In the genomic region with DNA sequence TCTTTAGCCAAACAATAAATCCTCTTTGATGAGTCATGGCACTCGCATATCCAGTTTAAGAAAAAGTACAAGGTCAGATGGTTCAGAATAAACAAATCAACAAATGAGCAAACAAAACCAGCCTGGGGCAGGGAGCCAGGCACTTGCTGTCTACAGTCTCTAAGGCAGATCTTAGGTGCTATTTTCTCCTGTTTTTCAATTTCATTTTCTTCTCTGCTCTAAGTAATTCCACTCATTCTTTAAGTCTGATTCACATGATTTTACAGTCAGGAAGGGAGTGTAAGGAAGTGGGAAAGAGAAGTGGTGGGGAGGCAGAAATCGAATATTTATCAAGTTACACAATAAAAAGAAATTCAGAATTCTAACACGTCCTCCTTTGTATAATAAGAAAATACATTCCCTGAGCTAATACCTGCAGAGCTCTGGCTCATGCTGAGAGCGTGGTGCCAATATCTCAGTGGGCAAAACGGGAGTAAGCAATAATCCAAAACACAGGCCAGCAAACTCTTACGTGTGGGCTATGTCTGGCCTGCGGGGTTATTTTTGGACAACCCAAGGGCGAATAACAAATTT, we compare ENCODE assay signal across 11 cellular contexts.
A peak's percentile ranks its signal among the peaks of the same experiment; 100 is the strongest.
DNase-seq lines count a peak whose midpoint lies in the region; ATAC-seq and TF ChIP-seq lines count a peak whose summit lies in the region.
"Had no signal": no experiment of that assay in that cellular context is flagged by ENCODE, and none has a peak within 500 bp of the region (broad histone marks: within the 10 kb centered on the region; RNA-seq: fewer than 3 reads in every experiment).

No MANE protein-coding gene starts in this region.

- H3K4me3 ChIP-seq in WI38 (ENCODE audit: low read depth, low read length): peak overlapping the region; percentile 29
- H3K4me3 ChIP-seq in left ventricle myocardium inferior: no peak overlapping the region
- peak overlapping the region; percentile 40 for H3K4me3 ChIP-seq in thoracic aorta
- H3K4me3 ChIP-seq: sigmoid colon had no signal

- POLR2A ChIA-PET in T-cell (lab: Charles Lee): no interaction called here

- peak; percentile 16 for DNase-seq in HT-29 (ENCODE audit: low spot score)
- DNase-seq in left ventricle myocardium inferior: no peak
- DNase-seq in thoracic aorta (ENCODE audit: low spot score): no peak
- DNase-seq in T-cell: no peak
- DNase-seq: activated CD8-positive, alpha-beta T cell treated with anti-CD3 and anti-CD28 coated beads for 36 hours; central memory CD4-positive, alpha-beta T cell; sigmoid colon had no signal

- TF ChIP-seq CTCF in WI38 (IDR thresholded peaks at IDR 0.05; ENCODE audit: low read depth, low read length): no peak
- no peak for TF ChIP-seq CTCF in left ventricle myocardium inferior (IDR thresholded peaks at IDR 0.05; ENCODE audit: borderline replicate concordance)
- no peak for TF ChIP-seq CTCF in thoracic aorta (IDR thresholded peaks at IDR 0.05)

- peak; percentile 42 for ATAC-seq in thoracic aorta (ENCODE audit: insufficient number of reproducible peaks, low FRiP score, low read depth)
- no peak for ATAC-seq in GM21723 (IDR thresholded peaks at IDR 0.05; ENCODE audit: unreplicated experiment)
- ATAC-seq in HG02938 (IDR thresholded peaks at IDR 0.05; ENCODE audit: unreplicated experiment): no peak
- no peak for ATAC-seq in T-cell (replicated peaks in 1 of 4)
- ATAC-seq in HG02678 (IDR thresholded peaks at IDR 0.05; ENCODE audit: unreplicated experiment): no peak
- ATAC-seq: activated CD8-positive, alpha-beta T cell treated with anti-CD3 and anti-CD28 coated beads for 36 hours had no signal

- H3K4me1 ChIP-seq in left ventricle myocardium inferior (peaks cover 15% of the 10 kb centered on the region), thoracic aorta (ENCODE audit: control insufficient read depth in 1 of 2, low read depth in 2 of 2) (peaks cover 0 to 23% of the 10 kb centered on the region in 2 donors)

- CTCF ChIA-PET in T-cell (lab: Charles Lee): no interaction called here

- H3K36me3 Mint-ChIP-seq in T-cell: peaks cover 34% of the 10 kb centered on the region

- H3K9me3 ChIP-seq in left ventricle myocardium inferior (replicated peaks): no peaks in the 10 kb centered on the region
- H3K9me3 ChIP-seq in thoracic aorta: no peaks in the 10 kb centered on the region
- H3K9me3 ChIP-seq: sigmoid colon had no signal

- H3K4me1 Mint-ChIP-seq in T-cell: no peaks in the 10 kb centered on the region

- H3K36me3 ChIP-seq in left ventricle myocardium inferior: no peaks in the 10 kb centered on the region
- H3K36me3 ChIP-seq in thoracic aorta: no peaks in the 10 kb centered on the region
- H3K36me3 ChIP-seq: sigmoid colon had no signal

- peaks cover 0 to 5% (median 2%) of the 10 kb centered on the region in 3 donors for H3K9me3 Mint-ChIP-seq in T-cell

- H3K27me3 ChIP-seq in left ventricle myocardium inferior (ENCODE audit: low read depth): no peaks in the 10 kb centered on the region
- no peaks in the 10 kb centered on the region for H3K27me3 ChIP-seq in thoracic aorta (replicated peaks; ENCODE audit: insufficient read depth)
- H3K27me3 ChIP-seq: sigmoid colon had no signal

- H3K27ac ChIP-seq in left ventricle myocardium inferior (replicated peaks) (peak overlapping the region; percentile 32), thoracic aorta (peak overlapping the region; percentile 40 to 44)

- no peak overlapping the region for H3K27ac Mint-ChIP-seq in T-cell
- H3K27ac Mint-ChIP-seq: activated CD8-positive, alpha-beta T cell treated with anti-CD3 and anti-CD28 coated beads for 36 hours had no signal

- intact Hi-C loops in left ventricle myocardium inferior (cut with micrococcal nuclease): no loop called here

- H3K27me3 Mint-ChIP-seq in T-cell: no peaks in the 10 kb centered on the region
- H3K27me3 Mint-ChIP-seq: activated CD8-positive, alpha-beta T cell treated with anti-CD3 and anti-CD28 coated beads for 36 hours had no signal

- no peak overlapping the region for H3K4me3 Mint-ChIP-seq in T-cell
- H3K4me3 Mint-ChIP-seq: activated CD8-positive, alpha-beta T cell treated with anti-CD3 and anti-CD28 coated beads for 36 hours had no signal
